Comparison of ENCODE assay signal across 1 cellular context in genomic region chr17:34556384-34556783, GRCh38.
TF ChIP-seq lines count a peak whose summit lies in the region.

No MANE protein-coding gene starts in this region.

TF ChIP-seq in WTC11, 78 proteins besides CTCF, POLR2A, EP300 and RAD21 (continues in another document):
- TF ChIP-seq ATF2 (CRISPR knock-in tag; IDR thresholded peaks at IDR 0.05; ENCODE audit: borderline replicate concordance, low read depth) (no peak), FOXP4 (CRISPR knock-in tag; IDR thresholded peaks at IDR 0.05) (peak; percentile 48; the same call in 1 of the 2 replicates), RELA (CRISPR knock-in tag; IDR thresholded peaks at IDR 0.05; ENCODE audit: borderline replicate concordance) (no peak), ARID4B (CRISPR knock-in tag; IDR thresholded peaks at IDR 0.05; ENCODE audit: borderline replicate concordance) (peak; percentile 53; the same call in 1 of the 2 replicates), JUN (CRISPR knock-in tag; IDR thresholded peaks at IDR 0.05) (no peak), ATF1 (CRISPR knock-in tag; IDR thresholded peaks at IDR 0.05) (no peak), AR (CRISPR knock-in tag; IDR thresholded peaks at IDR 0.05) (no peak), ZNF396 (CRISPR knock-in tag; IDR thresholded peaks at IDR 0.05; ENCODE audit: borderline replicate concordance) (no peak), NR3C1 (CRISPR knock-in tag; conservative IDR thresholded peaks at IDR 0.05; ENCODE audit: low read depth) (no peak), MAX (CRISPR knock-in tag; IDR thresholded peaks at IDR 0.05) (no peak), NR2C2 (CRISPR knock-in tag; IDR thresholded peaks at IDR 0.05) (no peak), GABPB1 (CRISPR knock-in tag; IDR thresholded peaks at IDR 0.05) (no peak), ZNF232 (CRISPR knock-in tag; IDR thresholded peaks at IDR 0.05) (no peak), SP1 (CRISPR knock-in tag; conservative IDR thresholded peaks at IDR 0.05) (no peak), HMGXB4 (CRISPR knock-in tag; IDR thresholded peaks at IDR 0.05) (no peak), TEAD1 (CRISPR knock-in tag; IDR thresholded peaks at IDR 0.05) (0 out of 2 replicates have a peak, but pooled peaks have one; percentile 55), MLX (CRISPR knock-in tag; IDR thresholded peaks at IDR 0.05) (no peak), RORB (CRISPR knock-in tag; IDR thresholded peaks at IDR 0.05) (no peak), SOX15 (CRISPR knock-in tag; IDR thresholded peaks at IDR 0.05) (no peak), KAT7 (CRISPR knock-in tag; IDR thresholded peaks at IDR 0.05; ENCODE audit: borderline replicate concordance) (no peak), ZNF121 (CRISPR knock-in tag; IDR thresholded peaks at IDR 0.05) (peak; percentile 94), FOXP1 (CRISPR knock-in tag; IDR thresholded peaks at IDR 0.05; ENCODE audit: borderline replicate concordance) (no peak), CREM (CRISPR knock-in tag; IDR thresholded peaks at IDR 0.05) (no peak), IRF2 (CRISPR knock-in tag; IDR thresholded peaks at IDR 0.05; ENCODE audit: borderline replicate concordance, low read depth) (no peak), PRDM15 (CRISPR knock-in tag; IDR thresholded peaks at IDR 0.05) (no peak), ELF4 (CRISPR knock-in tag; IDR thresholded peaks at IDR 0.05; ENCODE audit: low read depth) (no peak), ZMAT4 (CRISPR knock-in tag; IDR thresholded peaks at IDR 0.05) (no peak), ERG (CRISPR knock-in tag; IDR thresholded peaks at IDR 0.05) (no peak), ZNF281 (CRISPR knock-in tag; IDR thresholded peaks at IDR 0.05) (no peak)
